Comparison of ENCODE assay signal across 26 cellular contexts in genomic region chr12:2338381-2338780, GRCh38.
DNase-seq lines count a peak whose midpoint lies in the region; ATAC-seq and TF ChIP-seq lines count a peak whose summit lies in the region.
"Had no signal": no experiment of that assay in that cellular context is flagged by ENCODE, and none has a peak within 500 bp of the region (broad histone marks: within the 10 kb centered on the region; RNA-seq: fewer than 3 reads in every experiment).

No MANE protein-coding gene starts in this region.

- no peak for ATAC-seq in right cardiac atrium
- ATAC-seq: natural killer cell treated with Interleukin-12 subunit alpha and Interleukin-12 subunit beta and Interleukin-15 and Interleukin-18, amount 100 ng/mL, for 72 hours; right lobe of liver had no signal

- DNase-seq in left ventricle myocardium inferior (no peak), right cardiac atrium (no peak), coronary artery (ENCODE audit: low spot score) (no peak), osteocyte (ENCODE audit: extremely low spot score, unreplicated experiment) (no peak), vagina (ENCODE audit: extremely low spot score in 2 of 2) (no peak), immature natural killer cell (no peak)
- DNase-seq in activated CD4-positive, alpha-beta T cell treated with anti-CD3 and anti-CD28 coated beads for 4 hours, result no peak
- no peak for DNase-seq in stimulated activated CD4-positive, alpha-beta T cell treated with anti-CD3 and anti-CD28 coated beads, Interleukin-1b, Interleukin-23, amount 100 ng/mL, for 48 hours
- DNase-seq: activated CD4-positive, alpha-beta T cell treated with anti-CD3 and anti-CD28 coated beads, Interleukin-2, amount 10 ng/mL, durations not matched to agents 24 days and 14 days; anterior cingulate cortex; head of caudate nucleus; Kasumi-1; left cardiac atrium; NCI-H1092; NCI-H187; NCI-H524 treated with DMSO at 0.1 percent for 48 hours; pancreas; right lobe of liver; RPMI8226; stimulated activated CD4-positive, alpha-beta T cell treated with anti-CD3 and anti-CD28 coated beads, Interleukin-15, amount 100 ng/mL, for 24 hours; stomach had no signal

- H3K9me3 ChIP-seq in left ventricle myocardium inferior (replicated peaks) (no peaks in the 10 kb centered on the region), right cardiac atrium (ENCODE audit: control insufficient read depth, low read length) (no peaks in the 10 kb centered on the region), vagina (no peaks in the 10 kb centered on the region)
- H3K9me3 ChIP-seq: A549, pancreas, right lobe of liver, stomach had no signal

- no peak for TF ChIP-seq POLR2A in vagina (IDR thresholded peaks at IDR 0.05)

- peaks cover 84% of the 10 kb centered on the region for H3K4me1 Mint-ChIP-seq in osteocyte (ENCODE audit: unreplicated experiment)
- H3K4me1 Mint-ChIP-seq in immature natural killer cell, result no peaks in the 10 kb centered on the region
- H3K4me1 Mint-ChIP-seq: activated naive CD4-positive, alpha-beta T cell treated with anti-CD3 and anti-CD28 coated beads, Interleukin-2, amount 50 U/mL, for 24 hours had no signal

- H3K4me3 Mint-ChIP-seq in osteocyte (ENCODE audit: unreplicated experiment) (no peak overlapping the region), immature natural killer cell (no peak overlapping the region)
- H3K4me3 Mint-ChIP-seq: activated CD4-positive, alpha-beta T cell treated with anti-CD3 and anti-CD28 coated beads, Interleukin-2, amount 10 ng/mL, durations not matched to agents 24 days and 14 days; activated naive CD4-positive, alpha-beta T cell treated with anti-CD3 and anti-CD28 coated beads, Interleukin-2, amount 50 U/mL, for 24 hours; activated T-helper 1 cell treated with anti-CD3 and anti-CD28 coated beads, Interleukin-12 subunit alpha, Interleukin-12 subunit beta, Interleukin-2, Interleukin-4 antibody, amounts not matched to agents 30 ng/mL and 10 ng/mL and 1 ng/mL, durations not matched to agents 14 hours and 24 hours and 36 hours; natural killer cell treated with Interleukin-12 subunit alpha and Interleukin-12 subunit beta and Interleukin-15 and Interleukin-18, amount 100 ng/mL, for 72 hours; T-helper 2 cell treated with Interferon-gamma antibody and Interleukin-4, amounts not matched to agents 5 μg/mL and 100 μg/mL, for 36 hours had no signal

- H3K27ac ChIP-seq in left ventricle myocardium inferior (replicated peaks) (peak overlapping the region; percentile 86), right cardiac atrium (ENCODE audit: low read length) (no peak overlapping the region), coronary artery (peak overlapping the region; percentile 92 to 93), vagina (peak overlapping the region; percentile 95)
- H3K27ac ChIP-seq: A549, pancreas, right lobe of liver had no signal

- H3K4me1 ChIP-seq in left ventricle myocardium inferior (peaks cover 99% of the 10 kb centered on the region), right cardiac atrium (ENCODE audit: control insufficient read depth, insufficient read depth, low read length) (peaks cover 31% of the 10 kb centered on the region), vagina (peaks cover 59% of the 10 kb centered on the region)
- H3K4me1 ChIP-seq: A549, pancreas, right lobe of liver had no signal

- H3K4me3 ChIP-seq in left ventricle myocardium inferior (no peak overlapping the region), right cardiac atrium (ENCODE audit: low read length) (no peak overlapping the region), coronary artery (no peak overlapping the region), vagina (no peak overlapping the region)
- H3K4me3 ChIP-seq: A549, pancreas, right lobe of liver, stomach had no signal

- peaks cover 2% of the 10 kb centered on the region for H3K36me3 Mint-ChIP-seq in osteocyte (ENCODE audit: unreplicated experiment)
- no peaks in the 10 kb centered on the region for H3K36me3 Mint-ChIP-seq in immature natural killer cell
- H3K36me3 Mint-ChIP-seq: activated naive CD4-positive, alpha-beta T cell treated with anti-CD3 and anti-CD28 coated beads, Interleukin-2, amount 50 U/mL, for 24 hours; natural killer cell treated with Interleukin-12 subunit alpha and Interleukin-12 subunit beta and Interleukin-15 and Interleukin-18, amount 100 ng/mL, for 72 hours had no signal

- WGBS in right cardiac atrium, result 72% methylated on average over 5 of the region's 5 CpGs

- H3K36me3 ChIP-seq in left ventricle myocardium inferior (no peaks in the 10 kb centered on the region), vagina (no peaks in the 10 kb centered on the region)
- H3K36me3 ChIP-seq: pancreas, right lobe of liver, stomach had no signal

- no peak for TF ChIP-seq CTCF in left ventricle myocardium inferior (IDR thresholded peaks at IDR 0.05; ENCODE audit: borderline replicate concordance)
- no peak for TF ChIP-seq CTCF in coronary artery (IDR thresholded peaks at IDR 0.05)
- TF ChIP-seq CTCF in osteocyte (IDR thresholded peaks at IDR 0.05), result no peak
- TF ChIP-seq CTCF in vagina (IDR thresholded peaks at IDR 0.05), result no peak

- no peaks in the 10 kb centered on the region for H3K27me3 ChIP-seq in left ventricle myocardium inferior (ENCODE audit: low read depth)
- no peaks in the 10 kb centered on the region for H3K27me3 ChIP-seq in right cardiac atrium (ENCODE audit: control insufficient read depth, insufficient read depth)
- H3K27me3 ChIP-seq in vagina, result no peaks in the 10 kb centered on the region
- H3K27me3 ChIP-seq: pancreas, right lobe of liver, stomach had no signal

- H3K27ac Mint-ChIP-seq in osteocyte (ENCODE audit: unreplicated experiment) (peak overlapping the region; percentile 60), immature natural killer cell (no peak overlapping the region)
- H3K27ac Mint-ChIP-seq: activated naive CD4-positive, alpha-beta T cell treated with anti-CD3 and anti-CD28 coated beads, Interleukin-2, amount 50 U/mL, for 24 hours; activated T-helper 1 cell treated with anti-CD3 and anti-CD28 coated beads, Interleukin-12 subunit alpha, Interleukin-12 subunit beta, Interleukin-2, Interleukin-4 antibody, amounts not matched to agents 30 ng/mL and 10 ng/mL and 1 ng/mL, durations not matched to agents 14 hours and 24 hours and 36 hours; natural killer cell treated with Interleukin-12 subunit alpha and Interleukin-12 subunit beta and Interleukin-15 and Interleukin-18, amount 100 ng/mL, for 72 hours; T-helper 2 cell treated with Interferon-gamma antibody and Interleukin-4, amounts not matched to agents 5 μg/mL and 100 μg/mL, for 36 hours had no signal

- H3K27me3 Mint-ChIP-seq in osteocyte (ENCODE audit: unreplicated experiment) (no peaks in the 10 kb centered on the region), immature natural killer cell (ENCODE audit: low read depth in 3 of 3) (peaks cover 0 to 2% (median 0%) of the 10 kb centered on the region in 3 donors)

- intact Hi-C loops in left ventricle myocardium inferior (cut with micrococcal nuclease) (no loop called here), right cardiac atrium (cut with DNase I) (no loop called here), vagina (cut with DNase I) (no loop called here)

- H3K9me3 Mint-ChIP-seq in osteocyte (ENCODE audit: unreplicated experiment) (no peaks in the 10 kb centered on the region), immature natural killer cell (no peaks in the 10 kb centered on the region)
- H3K9me3 Mint-ChIP-seq: activated CD4-positive, alpha-beta T cell treated with anti-CD3 and anti-CD28 coated beads, Interleukin-2, amount 10 ng/mL, durations not matched to agents 24 days and 14 days; activated naive CD4-positive, alpha-beta T cell treated with anti-CD3 and anti-CD28 coated beads, Interleukin-2, amount 50 U/mL, for 24 hours; activated T-helper 1 cell treated with anti-CD3 and anti-CD28 coated beads, Interleukin-12 subunit alpha, Interleukin-12 subunit beta, Interleukin-2, Interleukin-4 antibody, amounts not matched to agents 30 ng/mL and 10 ng/mL and 1 ng/mL, durations not matched to agents 14 hours and 24 hours and 36 hours; natural killer cell treated with Interleukin-12 subunit alpha and Interleukin-12 subunit beta and Interleukin-15 and Interleukin-18, amount 100 ng/mL, for 72 hours; T-helper 2 cell treated with Interferon-gamma antibody and Interleukin-4, amounts not matched to agents 5 μg/mL and 100 μg/mL, for 36 hours had no signal
